Comparison of ENCODE assay signal across 9 cellular contexts in genomic region chr15:43517354-43518072, GRCh38. TPM values are rescaled to one million over a fixed set of nuclear protein-coding genes. Genes with fewer than 3 reads are reported as not detected.
DNase-seq lines count a peak whose midpoint lies in the region; ATAC-seq and TF ChIP-seq lines count a peak whose summit lies in the region.
"Had no signal": no experiment of that assay in that cellular context is flagged by ENCODE, and none has a peak within 500 bp of the region (broad histone marks: within the 10 kb centered on the region; RNA-seq: fewer than 3 reads in every experiment).

Gene MAP1A (plus strand): TSS chr15:43517608. CDS start chr15:43521474, 3,866 bp downstream.

- H3K4me1 ChIP-seq in HEK293 (ENCODE audit: control insufficient read depth, insufficient read depth, low read length): peaks cover 7% of the 10 kb centered on the region; the same call in 1 of the 2 replicates

- peaks cover 55% of the 10 kb centered on the region for H3K4me1 Mint-ChIP-seq in activated CD8-positive, alpha-beta T cell treated with anti-CD3 and anti-CD28 coated beads, Interleukin-2, amount 10 ng/mL, durations not matched to agents 7 days and 5 days (ENCODE audit: low read depth)

- peaks cover 2% of the 10 kb centered on the region for H3K36me3 Mint-ChIP-seq in activated CD8-positive, alpha-beta T cell treated with anti-CD3 and anti-CD28 coated beads, Interleukin-2, amount 10 ng/mL, durations not matched to agents 7 days and 5 days (ENCODE audit: low read depth)

- DNase-seq in A172 (ENCODE audit: low spot score) (peak; percentile 40), Right ventricle myocardium superior (peak; percentile 73), occipital lobe (lab: John Stamatoyannopoulos, UW) (peak; percentile 79)
- DNase-seq in activated CD8-positive, alpha-beta T cell treated with anti-CD3 and anti-CD28 coated beads, Interleukin-2, amount 10 ng/mL, durations not matched to agents 7 days and 5 days: no peak

- no peak for ATAC-seq in activated CD8-positive, alpha-beta T cell treated with anti-CD3 and anti-CD28 coated beads, Interleukin-2, amount 10 ng/mL, durations not matched to agents 7 days and 5 days
- peak; percentile 54 for ATAC-seq in Right ventricle myocardium superior (ENCODE audit: poor library complexity)
- ATAC-seq in GM19395 (IDR thresholded peaks at IDR 0.05; ENCODE audit: unreplicated experiment): no peak
- no peak for ATAC-seq in HG03442 (IDR thresholded peaks at IDR 0.05; ENCODE audit: unreplicated experiment)
- no peak for ATAC-seq in GM21423 (IDR thresholded peaks at IDR 0.05; ENCODE audit: unreplicated experiment)

- H3K9me3 ChIP-seq in HEK293 (ENCODE audit: control insufficient read depth, insufficient read depth, low read depth, low read length): no peaks in the 10 kb centered on the region
- H3K9me3 ChIP-seq: adrenal gland had no signal

- no peak for TF ChIP-seq CTCF in HEK293 (tag by site-specific recombination; IDR thresholded peaks at IDR 0.05)

- peak within 1 kb of the TSS; percentile 45 for H3K4me3 Mint-ChIP-seq in activated CD8-positive, alpha-beta T cell treated with anti-CD3 and anti-CD28 coated beads, Interleukin-2, amount 10 ng/mL, durations not matched to agents 7 days and 5 days

- H3K27ac ChIP-seq in HEK293 (ENCODE audit: extremely low read depth, low read depth, low read length): no peak within 1 kb of the TSS

- H3K4me3 ChIP-seq in HEK293 (ENCODE audit: low read depth, low read length): no peak within 1 kb of the TSS

- intact Hi-C loops in Right ventricle myocardium superior (cut with DNase I): no loop called here

- CTCF ChIA-PET in HEK293 (lab: Yijun Ruan, JAX): interaction anchor here (0.9 to 1.0 kb wide), 2 partner anchors 37 to 76 kb away, joined by 3 to 4 read pairs; no protein-coding TSS in a partner anchor
- CTCF ChIA-PET in activated CD8-positive, alpha-beta T cell treated with anti-CD3 and anti-CD28 coated beads, Interleukin-2, amount 10 ng/mL, durations not matched to agents 7 days and 5 days (lab: Charles Lee): no interaction called here

- POLR2A ChIA-PET in HEK293 (lab: Yijun Ruan, JAX): no interaction called here
- POLR2A ChIA-PET in activated CD8-positive, alpha-beta T cell treated with anti-CD3 and anti-CD28 coated beads, Interleukin-2, amount 10 ng/mL, durations not matched to agents 7 days and 5 days (lab: Charles Lee): no interaction called here

- no peaks in the 10 kb centered on the region for H3K9me3 Mint-ChIP-seq in activated CD8-positive, alpha-beta T cell treated with anti-CD3 and anti-CD28 coated beads, Interleukin-2, amount 10 ng/mL, durations not matched to agents 7 days and 5 days (ENCODE audit: insufficient read depth)

- H3K36me3 ChIP-seq in HEK293 (ENCODE audit: control insufficient read depth in 2 of 2, insufficient read depth in 1 of 2, low read length in 2 of 2): peaks cover 0 to 22% of the 10 kb centered on the region in 2 experiments; a peak in 1 of 3 replicates

- H3K27me3 Mint-ChIP-seq in activated CD8-positive, alpha-beta T cell treated with anti-CD3 and anti-CD28 coated beads, Interleukin-2, amount 10 ng/mL, durations not matched to agents 7 days and 5 days (ENCODE audit: low read depth): peaks cover 36% of the 10 kb centered on the region

- H3K27ac Mint-ChIP-seq in activated CD8-positive, alpha-beta T cell treated with anti-CD3 and anti-CD28 coated beads, Interleukin-2, amount 10 ng/mL, durations not matched to agents 7 days and 5 days: no peak within 1 kb of the TSS

TF ChIP-seq in HEK293, 187 proteins besides CTCF, POLR2A, EP300 and RAD21 (continues in another document):
- no peak for TF ChIP-seq KLF7 (tag by site-specific recombination; IDR thresholded peaks at IDR 0.05; ENCODE audit: borderline replicate concordance)
- peak; percentile 57 for TF ChIP-seq ZFHX2 (tag by site-specific recombination; conservative IDR thresholded peaks at IDR 0.05)
- peak; percentile 99 for TF ChIP-seq PRDM10 (tag by site-specific recombination; IDR thresholded peaks at IDR 0.05)
- TF ChIP-seq ZNF692 (tag by site-specific recombination; IDR thresholded peaks at IDR 0.05): peak; percentile 93
- TF ChIP-seq ZNF10 (tag by site-specific recombination; IDR thresholded peaks at IDR 0.05): no peak
- peak; percentile 35; the same call in 1 of the 2 replicates for TF ChIP-seq SP2 (tag by site-specific recombination; IDR thresholded peaks at IDR 0.05)
- peak; percentile 89 for TF ChIP-seq ZNF341 (tag by site-specific recombination; IDR thresholded peaks at IDR 0.05; ENCODE audit: low read depth)
- TF ChIP-seq ZNF518A (tag by site-specific recombination; conservative IDR thresholded peaks at IDR 0.05; ENCODE audit: low read depth): no peak
- peak; percentile 87 for TF ChIP-seq ZFP69B (tag by site-specific recombination; IDR thresholded peaks at IDR 0.05)
- TF ChIP-seq KLF10 (tag by site-specific recombination; IDR thresholded peaks at IDR 0.05): 0 out of 2 replicates have a peak, but pooled peaks have one; percentile 19

RNA-seq across cellular contexts. Expression of gene MAP1A, which starts in this region (rescaled TPM):
- total RNA-seq in A172 (2014; rRNA removed; shearing (Covaris generic)): 45.0 and 53.1 TPM in 2 replicates
- 1 to 10 TPM; 5.3 to 5.6 TPM for total RNA-seq in activated CD8-positive, alpha-beta T cell treated with anti-CD3 and anti-CD28 coated beads, Interleukin-2, amount 10 ng/mL, durations not matched to agents 7 days and 5 days
- 24.4 TPM for total RNA-seq in Right ventricle myocardium superior
- 35.7 TPM for total RNA-seq in occipital lobe
